ENCODE assay signal across 13 cellular contexts in the genomic region with DNA sequence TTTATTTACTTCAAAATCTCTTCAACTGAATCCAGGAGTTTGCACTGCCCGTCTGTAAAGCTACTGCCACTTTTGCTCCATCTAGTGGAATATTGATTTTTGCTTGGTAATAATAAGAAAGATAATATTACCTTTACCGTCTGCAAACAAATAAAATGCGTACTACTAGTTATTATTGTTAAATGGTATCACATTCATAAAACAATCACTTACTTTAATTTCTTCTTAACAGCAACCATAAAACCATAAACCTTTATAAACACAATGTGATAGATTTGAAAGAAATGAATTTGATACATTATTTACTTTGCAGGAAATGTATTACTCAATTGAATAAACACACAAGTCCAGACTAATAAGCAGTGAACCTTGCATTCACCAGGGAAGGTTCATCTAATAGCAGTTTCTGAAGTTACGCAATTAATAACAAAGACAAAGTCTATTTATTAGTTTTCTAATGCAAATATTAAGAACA. TPM values are rescaled to one million over a fixed set of nuclear protein-coding genes. Genes with fewer than 3 reads are reported as not detected.
A peak's percentile ranks its signal among the peaks of the same experiment; 100 is the strongest.
DNase-seq lines count a peak whose midpoint lies in the region; ATAC-seq and TF ChIP-seq lines count a peak whose summit lies in the region.
"Had no signal": no experiment of that assay in that cellular context is flagged by ENCODE, and none has a peak within 500 bp of the region (broad histone marks: within the 10 kb centered on the region; RNA-seq: fewer than 3 reads in every experiment).

No MANE protein-coding gene starts in this region.

- no peaks in the 10 kb centered on the region for H3K36me3 Mint-ChIP-seq in Caco-2 (ENCODE audit: insufficient read depth, unreplicated experiment)
- no peaks in the 10 kb centered on the region for H3K36me3 Mint-ChIP-seq in activated CD4-positive, alpha-beta memory T cell treated with anti-CD3 and anti-CD28 coated beads for 36 hours
- no peaks in the 10 kb centered on the region for H3K36me3 Mint-ChIP-seq in CD14-positive monocyte
- H3K36me3 Mint-ChIP-seq: activated naive CD4-positive, alpha-beta T cell treated with anti-CD3 and anti-CD28 coated beads, Interleukin-2, amount 10 ng/mL, durations not matched to agents 7 days and 5 days had no signal

- peak; percentile 46 for ATAC-seq in left colon
- ATAC-seq: lower lobe of right lung had no signal

- CTCF ChIA-PET in BJ (lab: Yijun Ruan, JAX) (interaction anchor here (0.6 to 0.9 kb wide), 2 partner anchors 38 to 342 kb away, joined by 3 to 4 read pairs; no protein-coding TSS in a partner anchor), Caco-2 (lab: Charles Lee) (no interaction called here)
- CTCF ChIA-PET in activated CD4-positive, alpha-beta memory T cell treated with anti-CD3 and anti-CD28 coated beads for 36 hours (lab: Charles Lee) = no interaction called here

- H3K4me3 ChIP-seq in BJ (ENCODE audit: low read depth, low read length) (no peak overlapping the region), Caco-2 (ENCODE audit: low read depth, low read length) (no peak overlapping the region)
- H3K4me3 ChIP-seq: lower lobe of right lung, spleen had no signal

- H3K4me1 Mint-ChIP-seq in Caco-2 (ENCODE audit: low read depth, unreplicated experiment) = no peaks in the 10 kb centered on the region
- no peaks in the 10 kb centered on the region for H3K4me1 Mint-ChIP-seq in activated CD4-positive, alpha-beta memory T cell treated with anti-CD3 and anti-CD28 coated beads for 36 hours (ENCODE audit: low read depth)
- H3K4me1 Mint-ChIP-seq in CD14-positive monocyte = no peaks in the 10 kb centered on the region
- H3K4me1 Mint-ChIP-seq: activated naive CD4-positive, alpha-beta T cell treated with anti-CD3 and anti-CD28 coated beads, Interleukin-2, amount 10 ng/mL, durations not matched to agents 7 days and 5 days had no signal

- DNase-seq in BJ (ENCODE audit: low read depth) (no peak), LoVo (ENCODE audit: low spot score) (peak; percentile 20), left colon (no peak), Caco-2 (no peak), COLO829 (ENCODE audit: low spot score) (no peak), CD14-positive monocyte (ENCODE audit: low spot score) (no peak)
- DNase-seq in activated CD4-positive, alpha-beta memory T cell treated with anti-CD3 and anti-CD28 coated beads for 36 hours = no peak
- DNase-seq: activated CD4-positive, CD25-positive, alpha-beta regulatory T cell; activated naive CD4-positive, alpha-beta T cell treated with anti-CD3 and anti-CD28 coated beads, Interleukin-2, amount 10 ng/mL, durations not matched to agents 7 days and 5 days; lower lobe of right lung; spleen; stimulated activated naive CD4-positive, alpha-beta T cell treated with Interleukin-2 at 50 U/mL for 16 hours had no signal

- POLR2A ChIA-PET in BJ (lab: Charles Lee) (interaction anchor here (0.6 kb wide), 1 partner anchor 231 kb away, joined by 3 read pairs; no protein-coding TSS in a partner anchor), Caco-2 (lab: Charles Lee) (no interaction called here)
- POLR2A ChIA-PET in activated CD4-positive, alpha-beta memory T cell treated with anti-CD3 and anti-CD28 coated beads for 36 hours (lab: Charles Lee) = no interaction called here

- BruUV-seq in Caco-2 (replicated peaks; lab: Mats Ljungman, UMichigan) = no TSS peak

- no peaks in the 10 kb centered on the region for H3K36me3 ChIP-seq in BJ (ENCODE audit: control insufficient read depth, insufficient read depth, low read length)
- H3K36me3 ChIP-seq in Caco-2 (ENCODE audit: control insufficient read depth, insufficient read depth, low read length) = no peaks in the 10 kb centered on the region
- H3K36me3 ChIP-seq: lower lobe of right lung, spleen had no signal

- no peaks in the 10 kb centered on the region for H3K9me3 ChIP-seq in Caco-2
- H3K9me3 ChIP-seq: lower lobe of right lung, spleen had no signal

- H3K27me3 Mint-ChIP-seq in Caco-2 (ENCODE audit: insufficient read depth, unreplicated experiment) = peaks cover 6% of the 10 kb centered on the region
- H3K27me3 Mint-ChIP-seq in activated CD4-positive, alpha-beta memory T cell treated with anti-CD3 and anti-CD28 coated beads for 36 hours = no peaks in the 10 kb centered on the region
- H3K27me3 Mint-ChIP-seq in CD14-positive monocyte (ENCODE audit: low read depth in 3 of 3) = no peaks in the 10 kb centered on the region
- H3K27me3 Mint-ChIP-seq: activated naive CD4-positive, alpha-beta T cell treated with anti-CD3 and anti-CD28 coated beads, Interleukin-2, amount 10 ng/mL, durations not matched to agents 7 days and 5 days had no signal

- H3K4me3 Mint-ChIP-seq in Caco-2 (ENCODE audit: unreplicated experiment) (no peak overlapping the region), CD14-positive monocyte (no peak overlapping the region)
- no peak overlapping the region for H3K4me3 Mint-ChIP-seq in activated CD4-positive, alpha-beta memory T cell treated with anti-CD3 and anti-CD28 coated beads for 36 hours
- H3K4me3 Mint-ChIP-seq: activated naive CD4-positive, alpha-beta T cell treated with anti-CD3 and anti-CD28 coated beads, Interleukin-2, amount 10 ng/mL, durations not matched to agents 7 days and 5 days had no signal

- no peak overlapping the region for H3K27ac Mint-ChIP-seq in Caco-2 (ENCODE audit: unreplicated experiment)
- H3K27ac Mint-ChIP-seq in activated CD4-positive, alpha-beta memory T cell treated with anti-CD3 and anti-CD28 coated beads for 36 hours = no peak overlapping the region
- no peak overlapping the region for H3K27ac Mint-ChIP-seq in CD14-positive monocyte
- H3K27ac Mint-ChIP-seq: activated naive CD4-positive, alpha-beta T cell treated with anti-CD3 and anti-CD28 coated beads, Interleukin-2, amount 10 ng/mL, durations not matched to agents 7 days and 5 days had no signal

- no peaks in the 10 kb centered on the region for H3K9me3 Mint-ChIP-seq in Caco-2 (ENCODE audit: unreplicated experiment)
- H3K9me3 Mint-ChIP-seq in activated CD4-positive, alpha-beta memory T cell treated with anti-CD3 and anti-CD28 coated beads for 36 hours = no peaks in the 10 kb centered on the region
- no peaks in the 10 kb centered on the region for H3K9me3 Mint-ChIP-seq in CD14-positive monocyte

- H3K27me3 ChIP-seq in BJ (ENCODE audit: control insufficient read depth, insufficient read depth, low read length) (no peaks in the 10 kb centered on the region), Caco-2 (replicated peaks; ENCODE audit: control insufficient read depth, insufficient read depth, low read length) (no peaks in the 10 kb centered on the region)
- H3K27me3 ChIP-seq: spleen had no signal

- TF ChIP-seq CTCF in BJ (IDR thresholded peaks at IDR 0.05; ENCODE audit: insufficient read depth, low read depth, low read length) (peak; percentile 29; the same call in 1 of the 2 replicates), VCaP (conservative IDR thresholded peaks at IDR 0.05) (peak; percentile 58), Caco-2 (IDR thresholded peaks at IDR 0.05; ENCODE audit: insufficient read depth in 1 of 2, low read depth in 1 of 2, low read length in 1 of 2, severe bottlenecking in 1 of 2, unreplicated experiment in 1 of 2) (peak in 1 of 2 experiments; percentile 30), CD14-positive monocyte (IDR thresholded peaks at IDR 0.05) (no peak)

- peaks cover 5% of the 10 kb centered on the region for H3K4me1 ChIP-seq in Caco-2
- H3K4me1 ChIP-seq: lower lobe of right lung, spleen had no signal

- H3K27ac ChIP-seq in VCaP = no peak overlapping the region
- H3K27ac ChIP-seq: lower lobe of right lung, spleen had no signal

- intact Hi-C loops in left colon (cut with DNase I, micrococcal nuclease) = loop anchor here in 1 of 2 donors (10.0 kb wide), 1 partner anchor 509 kb away; no protein-coding TSS in a partner anchor
- intact Hi-C loops in Caco-2 (cut with micrococcal nuclease; ENCODE audit: unreplicated experiment) = loop anchor here (1.0 to 5.0 kb wide), 2 partner anchors 229 to 248 kb away; no protein-coding TSS in a partner anchor
- intact Hi-C loops in activated CD4-positive, alpha-beta memory T cell treated with anti-CD3 and anti-CD28 coated beads for 36 hours (cut with micrococcal nuclease) = no loop called here
- intact Hi-C loops in CD14-positive monocyte (cut with micrococcal nuclease) = no loop called here

RNA-seq across cellular contexts. Expression of a gene that starts 6.4 kb away (rescaled TPM):
- polyA plus RNA-seq in BJ (2011; rRNA removed) (not detected in 2 replicates), CD14-positive monocyte (not detected)
- polyA minus RNA-seq in BJ (2011; rRNA and poly(A)+ RNA removed) = not detected in 2 replicates
- total RNA-seq in left colon (1 to 10 TPM in 1 of 2 donors, under 1 TPM in 1; 0.37 to 1.9 TPM), Caco-2 (2022) (0.16 and 0.28 TPM in 2 replicates)
- not detected for total RNA-seq in activated CD4-positive, alpha-beta memory T cell treated with anti-CD3 and anti-CD28 coated beads for 36 hours
- total RNA-seq: lower lobe of right lung, spleen had no signal
